In genomic region chr4:151458148-151458547, GRCh38 we compare ENCODE assay signal across 1 cellular context.
TF ChIP-seq lines count a peak whose summit lies in the region.

No MANE protein-coding gene starts in this region.

TF ChIP-seq in GM23338, 12 proteins besides CTCF, POLR2A, EP300 and RAD21 (continued from another document):
- no peak for TF ChIP-seq REST (IDR thresholded peaks at IDR 0.05; ENCODE audit: unreplicated experiment)
- TF ChIP-seq ZNF462 (CRISPR knock-in tag; IDR thresholded peaks at IDR 0.05) = no peak
- TF ChIP-seq EZH2phosphoT487 (IDR thresholded peaks at IDR 0.05; ENCODE audit: unreplicated experiment) = no peak
- no peak for TF ChIP-seq STAT1 (IDR thresholded peaks at IDR 0.05; ENCODE audit: unreplicated experiment)
- no peak for TF ChIP-seq JUNB (IDR thresholded peaks at IDR 0.05; ENCODE audit: unreplicated experiment)
- no peak for TF ChIP-seq ZNF331 (CRISPR knock-in tag; IDR thresholded peaks at IDR 0.05; ENCODE audit: low read depth)
